ENCODE assay signal across 14 cellular contexts in the genomic region with DNA sequence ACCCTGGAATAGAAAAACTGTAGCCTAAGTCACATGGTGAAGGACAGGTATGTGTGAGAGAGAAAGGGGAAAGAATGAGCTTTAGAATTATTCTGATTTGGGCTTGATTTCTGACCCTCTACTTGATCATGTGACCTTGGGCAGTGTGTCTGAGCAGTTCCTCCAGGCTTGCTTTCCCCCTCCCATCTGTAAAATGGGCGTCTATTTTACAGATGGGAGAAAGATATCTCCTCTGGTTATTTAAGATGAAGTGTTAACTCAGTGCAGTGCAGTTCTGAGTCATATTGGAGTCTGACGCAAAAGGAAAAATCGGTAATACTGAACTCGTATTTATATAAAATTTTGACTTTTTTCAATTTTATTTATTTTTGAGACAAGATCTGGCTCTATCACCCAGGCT. TPM values are rescaled to one million over a fixed set of nuclear protein-coding genes. Genes with fewer than 3 reads are reported as not detected.
A peak's percentile ranks its signal among the peaks of the same experiment; 100 is the strongest.
DNase-seq lines count a peak whose midpoint lies in the region; ATAC-seq and TF ChIP-seq lines count a peak whose summit lies in the region.
"Had no signal": no experiment of that assay in that cellular context is flagged by ENCODE, and none has a peak within 500 bp of the region (broad histone marks: within the 10 kb centered on the region; RNA-seq: fewer than 3 reads in every experiment).

No MANE protein-coding gene starts in this region.

- no peak for DNase-seq in activated CD8-positive, alpha-beta T cell treated with anti-CD3 and anti-CD28 coated beads for 36 hours
- DNase-seq in activated CD8-positive, alpha-beta T cell treated with anti-CD3 and anti-CD28 coated beads, Interleukin-2, amount 10 ng/mL, durations not matched to agents 7 days and 5 days: no peak
- DNase-seq in activated naive CD8-positive, alpha-beta T cell treated with anti-CD3 and anti-CD28 coated beads, Interleukin-2, amount 50 U/mL, for 24 hours: no peak
- no peak for DNase-seq in activated naive CD8-positive, alpha-beta T cell treated with anti-CD3 and anti-CD28 coated beads for 36 hours
- DNase-seq in activated CD4-positive, alpha-beta memory T cell treated with anti-CD3 and anti-CD28 coated beads for 36 hours: no peak
- DNase-seq in stimulated activated effector memory CD8-positive, alpha-beta T cell treated with anti-CD3 and anti-CD28 coated beads, Interleukin-12 subunit alpha, Interleukin-12 subunit beta, amount 100 ng/mL, for 72 hours (ENCODE audit: low spot score in 2 of 2): no peak
- DNase-seq in NCI-H187 (lab: John Stamatoyannopoulos, UW): no peak
- DNase-seq: 8988T; AML-193; Caco-2; CD8-positive, alpha-beta memory T cell; DND-41; GF-D8 had no signal

- ATAC-seq in activated CD8-positive, alpha-beta T cell treated with anti-CD3 and anti-CD28 coated beads for 36 hours: peak; percentile 46
- no peak for ATAC-seq in activated CD8-positive, alpha-beta T cell treated with anti-CD3 and anti-CD28 coated beads, Interleukin-2, amount 10 ng/mL, durations not matched to agents 7 days and 5 days
- peak; percentile 60 for ATAC-seq in activated naive CD8-positive, alpha-beta T cell treated with anti-CD3 and anti-CD28 coated beads, Interleukin-2, amount 50 U/mL, for 24 hours
- peak; percentile 69 for ATAC-seq in stimulated activated effector memory CD8-positive, alpha-beta T cell treated with anti-CD3 and anti-CD28 coated beads, Interleukin-12 subunit alpha, Interleukin-12 subunit beta, amount 100 ng/mL, for 72 hours

- H3K27ac Mint-ChIP-seq in activated CD8-positive, alpha-beta T cell treated with anti-CD3 and anti-CD28 coated beads for 36 hours: no peak overlapping the region
- no peak overlapping the region for H3K27ac Mint-ChIP-seq in activated CD8-positive, alpha-beta T cell treated with anti-CD3 and anti-CD28 coated beads, Interleukin-2, amount 10 ng/mL, durations not matched to agents 7 days and 5 days
- peak overlapping the region; percentile 53 for H3K27ac Mint-ChIP-seq in activated naive CD8-positive, alpha-beta T cell treated with anti-CD3 and anti-CD28 coated beads, Interleukin-2, amount 50 U/mL, for 24 hours
- no peak overlapping the region for H3K27ac Mint-ChIP-seq in activated naive CD8-positive, alpha-beta T cell treated with anti-CD3 and anti-CD28 coated beads for 36 hours
- H3K27ac Mint-ChIP-seq in activated CD4-positive, alpha-beta memory T cell treated with anti-CD3 and anti-CD28 coated beads for 36 hours: peak overlapping the region; percentile 51
- no peak overlapping the region for H3K27ac Mint-ChIP-seq in stimulated activated effector memory CD8-positive, alpha-beta T cell treated with anti-CD3 and anti-CD28 coated beads, Interleukin-12 subunit alpha, Interleukin-12 subunit beta, amount 100 ng/mL, for 72 hours
- H3K27ac Mint-ChIP-seq: CD8-positive, alpha-beta memory T cell had no signal

- H3K27me3 Mint-ChIP-seq in activated CD8-positive, alpha-beta T cell treated with anti-CD3 and anti-CD28 coated beads for 36 hours: peaks cover 5% of the 10 kb centered on the region
- H3K27me3 Mint-ChIP-seq in activated CD8-positive, alpha-beta T cell treated with anti-CD3 and anti-CD28 coated beads, Interleukin-2, amount 10 ng/mL, durations not matched to agents 7 days and 5 days (ENCODE audit: low read depth): peaks cover 7% of the 10 kb centered on the region
- no peaks in the 10 kb centered on the region for H3K27me3 Mint-ChIP-seq in activated naive CD8-positive, alpha-beta T cell treated with anti-CD3 and anti-CD28 coated beads, Interleukin-2, amount 50 U/mL, for 24 hours
- H3K27me3 Mint-ChIP-seq in activated naive CD8-positive, alpha-beta T cell treated with anti-CD3 and anti-CD28 coated beads for 36 hours: peaks cover 3% of the 10 kb centered on the region
- H3K27me3 Mint-ChIP-seq in activated CD4-positive, alpha-beta memory T cell treated with anti-CD3 and anti-CD28 coated beads for 36 hours: peaks cover 6% of the 10 kb centered on the region

- peaks cover 18% of the 10 kb centered on the region for H3K4me1 Mint-ChIP-seq in activated CD8-positive, alpha-beta T cell treated with anti-CD3 and anti-CD28 coated beads for 36 hours (ENCODE audit: low read depth)
- H3K4me1 Mint-ChIP-seq in activated CD8-positive, alpha-beta T cell treated with anti-CD3 and anti-CD28 coated beads, Interleukin-2, amount 10 ng/mL, durations not matched to agents 7 days and 5 days (ENCODE audit: low read depth): peaks cover 11% of the 10 kb centered on the region
- H3K4me1 Mint-ChIP-seq in activated naive CD8-positive, alpha-beta T cell treated with anti-CD3 and anti-CD28 coated beads, Interleukin-2, amount 50 U/mL, for 24 hours: peaks cover 17% of the 10 kb centered on the region
- peaks cover 13% of the 10 kb centered on the region for H3K4me1 Mint-ChIP-seq in activated naive CD8-positive, alpha-beta T cell treated with anti-CD3 and anti-CD28 coated beads for 36 hours
- H3K4me1 Mint-ChIP-seq in activated CD4-positive, alpha-beta memory T cell treated with anti-CD3 and anti-CD28 coated beads for 36 hours (ENCODE audit: low read depth): peaks cover 14% of the 10 kb centered on the region
- H3K4me1 Mint-ChIP-seq in stimulated activated effector memory CD8-positive, alpha-beta T cell treated with anti-CD3 and anti-CD28 coated beads, Interleukin-12 subunit alpha, Interleukin-12 subunit beta, amount 100 ng/mL, for 72 hours: peaks cover 20% of the 10 kb centered on the region

- POLR2A ChIA-PET in activated CD8-positive, alpha-beta T cell treated with anti-CD3 and anti-CD28 coated beads for 36 hours (lab: Charles Lee): interaction anchor here (0.9 to 1.1 kb wide), 3 partner anchors 76 to 144 kb away, joined by 3 read pairs; no protein-coding TSS in a partner anchor
- POLR2A ChIA-PET in activated CD8-positive, alpha-beta T cell treated with anti-CD3 and anti-CD28 coated beads, Interleukin-2, amount 10 ng/mL, durations not matched to agents 7 days and 5 days (lab: Charles Lee): no interaction called here
- POLR2A ChIA-PET in activated CD4-positive, alpha-beta memory T cell treated with anti-CD3 and anti-CD28 coated beads for 36 hours (lab: Charles Lee): interaction anchor here (0.6 kb wide), 1 partner anchor 915 kb away, joined by 4 read pairs; no protein-coding TSS in a partner anchor

- TF ChIP-seq CTCF in activated CD8-positive, alpha-beta T cell treated with anti-CD3 and anti-CD28 coated beads for 36 hours (IDR thresholded peaks at IDR 0.05): no peak

- no peak overlapping the region for H3K4me3 Mint-ChIP-seq in activated CD8-positive, alpha-beta T cell treated with anti-CD3 and anti-CD28 coated beads for 36 hours
- no peak overlapping the region for H3K4me3 Mint-ChIP-seq in activated CD8-positive, alpha-beta T cell treated with anti-CD3 and anti-CD28 coated beads, Interleukin-2, amount 10 ng/mL, durations not matched to agents 7 days and 5 days
- no peak overlapping the region for H3K4me3 Mint-ChIP-seq in activated naive CD8-positive, alpha-beta T cell treated with anti-CD3 and anti-CD28 coated beads, Interleukin-2, amount 50 U/mL, for 24 hours
- no peak overlapping the region for H3K4me3 Mint-ChIP-seq in activated naive CD8-positive, alpha-beta T cell treated with anti-CD3 and anti-CD28 coated beads for 36 hours
- H3K4me3 Mint-ChIP-seq in activated CD4-positive, alpha-beta memory T cell treated with anti-CD3 and anti-CD28 coated beads for 36 hours: peak overlapping the region; percentile 46
- H3K4me3 Mint-ChIP-seq in stimulated activated effector memory CD8-positive, alpha-beta T cell treated with anti-CD3 and anti-CD28 coated beads, Interleukin-12 subunit alpha, Interleukin-12 subunit beta, amount 100 ng/mL, for 72 hours: peak overlapping the region; percentile 44
- H3K4me3 Mint-ChIP-seq: CD8-positive, alpha-beta memory T cell had no signal

- H3K9me3 Mint-ChIP-seq in activated CD8-positive, alpha-beta T cell treated with anti-CD3 and anti-CD28 coated beads for 36 hours: no peaks in the 10 kb centered on the region
- H3K9me3 Mint-ChIP-seq in activated CD8-positive, alpha-beta T cell treated with anti-CD3 and anti-CD28 coated beads, Interleukin-2, amount 10 ng/mL, durations not matched to agents 7 days and 5 days (ENCODE audit: insufficient read depth): no peaks in the 10 kb centered on the region
- H3K9me3 Mint-ChIP-seq in activated naive CD8-positive, alpha-beta T cell treated with anti-CD3 and anti-CD28 coated beads, Interleukin-2, amount 50 U/mL, for 24 hours: no peaks in the 10 kb centered on the region
- H3K9me3 Mint-ChIP-seq in activated naive CD8-positive, alpha-beta T cell treated with anti-CD3 and anti-CD28 coated beads for 36 hours: no peaks in the 10 kb centered on the region
- H3K9me3 Mint-ChIP-seq in activated CD4-positive, alpha-beta memory T cell treated with anti-CD3 and anti-CD28 coated beads for 36 hours: no peaks in the 10 kb centered on the region
- H3K9me3 Mint-ChIP-seq in stimulated activated effector memory CD8-positive, alpha-beta T cell treated with anti-CD3 and anti-CD28 coated beads, Interleukin-12 subunit alpha, Interleukin-12 subunit beta, amount 100 ng/mL, for 72 hours: no peaks in the 10 kb centered on the region
- H3K9me3 Mint-ChIP-seq: CD8-positive, alpha-beta memory T cell had no signal

- no peaks in the 10 kb centered on the region for H3K36me3 Mint-ChIP-seq in activated CD8-positive, alpha-beta T cell treated with anti-CD3 and anti-CD28 coated beads for 36 hours (ENCODE audit: low read depth)
- no peaks in the 10 kb centered on the region for H3K36me3 Mint-ChIP-seq in activated CD8-positive, alpha-beta T cell treated with anti-CD3 and anti-CD28 coated beads, Interleukin-2, amount 10 ng/mL, durations not matched to agents 7 days and 5 days (ENCODE audit: low read depth)
- H3K36me3 Mint-ChIP-seq in activated naive CD8-positive, alpha-beta T cell treated with anti-CD3 and anti-CD28 coated beads, Interleukin-2, amount 50 U/mL, for 24 hours (ENCODE audit: low read depth): no peaks in the 10 kb centered on the region
- no peaks in the 10 kb centered on the region for H3K36me3 Mint-ChIP-seq in activated naive CD8-positive, alpha-beta T cell treated with anti-CD3 and anti-CD28 coated beads for 36 hours
- H3K36me3 Mint-ChIP-seq in activated CD4-positive, alpha-beta memory T cell treated with anti-CD3 and anti-CD28 coated beads for 36 hours: no peaks in the 10 kb centered on the region
- no peaks in the 10 kb centered on the region for H3K36me3 Mint-ChIP-seq in stimulated activated effector memory CD8-positive, alpha-beta T cell treated with anti-CD3 and anti-CD28 coated beads, Interleukin-12 subunit alpha, Interleukin-12 subunit beta, amount 100 ng/mL, for 72 hours
- H3K36me3 Mint-ChIP-seq: CD8-positive, alpha-beta memory T cell had no signal

- CTCF ChIA-PET in activated CD8-positive, alpha-beta T cell treated with anti-CD3 and anti-CD28 coated beads for 36 hours (lab: Charles Lee): interaction anchor here (0.7 to 12.1 kb wide), 27 partner anchors 10 to 273 kb away, joined by 3 to 404 read pairs (median 7); no protein-coding TSS in a partner anchor
- CTCF ChIA-PET in activated CD8-positive, alpha-beta T cell treated with anti-CD3 and anti-CD28 coated beads, Interleukin-2, amount 10 ng/mL, durations not matched to agents 7 days and 5 days (lab: Charles Lee): interaction anchor here (1.1 to 7.2 kb wide), 19 partner anchors 19 to 263 kb away, joined by 3 to 315 read pairs (median 12); a partner anchor contains a TSS
- CTCF ChIA-PET in activated CD4-positive, alpha-beta memory T cell treated with anti-CD3 and anti-CD28 coated beads for 36 hours (lab: Charles Lee): interaction anchor here (1.0 to 9.7 kb wide), 23 partner anchors 15 to 787 kb away, joined by 3 to 290 read pairs (median 10); a partner anchor contains a TSS

- intact Hi-C loops in activated CD8-positive, alpha-beta T cell treated with anti-CD3 and anti-CD28 coated beads for 36 hours (cut with micrococcal nuclease): loop anchor here (5.0 kb wide), 3 partner anchors 37 to 267 kb away; a partner anchor contains a TSS
- intact Hi-C loops in activated CD4-positive, alpha-beta memory T cell treated with anti-CD3 and anti-CD28 coated beads for 36 hours (cut with micrococcal nuclease): loop anchor here (2.0 to 5.0 kb wide), 3 partner anchors 122 to 274 kb away; no protein-coding TSS in a partner anchor

RNA-seq across cellular contexts. Expression of a gene that starts 38.1 kb away (rescaled TPM):
- total RNA-seq in activated CD8-positive, alpha-beta T cell treated with anti-CD3 and anti-CD28 coated beads for 36 hours: not detected
- not detected for total RNA-seq in activated CD8-positive, alpha-beta T cell treated with anti-CD3 and anti-CD28 coated beads, Interleukin-2, amount 10 ng/mL, durations not matched to agents 7 days and 5 days
- total RNA-seq in activated naive CD8-positive, alpha-beta T cell treated with anti-CD3 and anti-CD28 coated beads for 36 hours: not detected
- total RNA-seq in activated CD4-positive, alpha-beta memory T cell treated with anti-CD3 and anti-CD28 coated beads for 36 hours: not detected
- total RNA-seq: Caco-2; CD8-positive, alpha-beta memory T cell; H1 had no signal

Comparison
In these comparisons a context has a peak if more than half of its experiments do, and no peak if none do; other contexts are left out.
1. H3K27ac Mint-ChIP-seq: peak in activated naive CD8-positive, alpha-beta T cell treated with anti-CD3 and anti-CD28 coated beads, Interleukin-2, amount 50 U/mL, for 24 hours (single experiment) and activated CD4-positive, alpha-beta memory T cell treated with anti-CD3 and anti-CD28 coated beads for 36 hours (single experiment); none in activated CD8-positive, alpha-beta T cell treated with anti-CD3 and anti-CD28 coated beads for 36 hours (single experiment), activated CD8-positive, alpha-beta T cell treated with anti-CD3 and anti-CD28 coated beads, Interleukin-2, amount 10 ng/mL, durations not matched to agents 7 days and 5 days (single experiment), activated naive CD8-positive, alpha-beta T cell treated with anti-CD3 and anti-CD28 coated beads for 36 hours (single experiment) and stimulated activated effector memory CD8-positive, alpha-beta T cell treated with anti-CD3 and anti-CD28 coated beads, Interleukin-12 subunit alpha, Interleukin-12 subunit beta, amount 100 ng/mL, for 72 hours (single experiment).
2. H3K4me3 Mint-ChIP-seq: peak in activated CD4-positive, alpha-beta memory T cell treated with anti-CD3 and anti-CD28 coated beads for 36 hours (single experiment) and stimulated activated effector memory CD8-positive, alpha-beta T cell treated with anti-CD3 and anti-CD28 coated beads, Interleukin-12 subunit alpha, Interleukin-12 subunit beta, amount 100 ng/mL, for 72 hours (single experiment); none in activated CD8-positive, alpha-beta T cell treated with anti-CD3 and anti-CD28 coated beads for 36 hours (single experiment), activated CD8-positive, alpha-beta T cell treated with anti-CD3 and anti-CD28 coated beads, Interleukin-2, amount 10 ng/mL, durations not matched to agents 7 days and 5 days (single experiment), activated naive CD8-positive, alpha-beta T cell treated with anti-CD3 and anti-CD28 coated beads, Interleukin-2, amount 50 U/mL, for 24 hours (single experiment) and activated naive CD8-positive, alpha-beta T cell treated with anti-CD3 and anti-CD28 coated beads for 36 hours (single experiment).